8 cellular contexts compared by ENCODE assay signal in genomic region chr1:13699936-13700520, GRCh38. TPM values are rescaled to one million over a fixed set of nuclear protein-coding genes. Genes with fewer than 3 reads are reported as not detected.
DNase-seq lines count a peak whose midpoint lies in the region; ATAC-seq and TF ChIP-seq lines count a peak whose summit lies in the region.

Gene PRDM2 (plus strand): TSS chr1:13700188. CDS start chr1:13715606, 15,418 bp downstream.

- peaks cover 0 to 10% (median 0%) of the 10 kb centered on the region in 11 donors for H3K9me3 ChIP-seq in heart right ventricle
- no peaks in the 10 kb centered on the region for H3K9me3 ChIP-seq in psoas muscle
- H3K9me3 ChIP-seq in uterus = no peaks in the 10 kb centered on the region

- 1% methylated on average over 31 to 87 of the region's 87 CpGs for WGBS in heart right ventricle, 2 donors
- 0 to 1% (median 1%) methylated on average over 30 to 87 of the region's 87 CpGs for WGBS in psoas muscle, 3 donors

- H3K36me3 ChIP-seq in heart right ventricle (no peaks in the 10 kb centered on the region), psoas muscle (ENCODE audit: insufficient read depth in 1 of 2, low read depth in 1 of 2) (no peaks in the 10 kb centered on the region), uterus (no peaks in the 10 kb centered on the region)

- H3K4me1 ChIP-seq in heart right ventricle (peaks cover 0 to 30% (median 6%) of the 10 kb centered on the region in 9 donors), psoas muscle (peaks cover 7% of the 10 kb centered on the region), uterus (no peaks in the 10 kb centered on the region)

- H3K27ac ChIP-seq in heart right ventricle (peak within 1 kb of the TSS; percentile 65 to 96 (median 90)), psoas muscle (peak within 1 kb of the TSS; percentile 84), uterus (peak within 1 kb of the TSS; percentile 92 to 94)

- H3K27me3 ChIP-seq in heart right ventricle (peaks cover 0 to 19% (median 4%) of the 10 kb centered on the region in 7 donors), psoas muscle (ENCODE audit: insufficient read depth in 3 of 3, low read length in 2 of 3) (peaks cover 0 to 6% (median 0%) of the 10 kb centered on the region in 3 donors), uterus (no peaks in the 10 kb centered on the region)

- DNase-seq in 8988T (peak; percentile 21), heart right ventricle (peak; percentile 44 to 61), psoas muscle (peak; percentile 60 to 72), uterus (peak; percentile 28 to 45)
- DNase-seq in activated naive CD8-positive, alpha-beta T cell treated with anti-CD3 and anti-CD28 coated beads, Interleukin-2, amount 50 U/mL, for 16 hours (ENCODE audit: low read depth, low spot score) = peak; percentile 27

- intact Hi-C loops in heart right ventricle (cut with DNase I) = loop anchor here in 3 of 10 donors (2.0 to 10.0 kb wide), 2 partner anchors 49 to 55 kb away; no protein-coding TSS in a partner anchor
- intact Hi-C loops in psoas muscle (cut with DNase I) = loop anchor here in 1 of 2 donors (5.0 kb wide), 1 partner anchor 47 kb away; no protein-coding TSS in a partner anchor
- intact Hi-C loops in uterus (cut with DNase I; ENCODE audit: low total_unique reads) = no loop called here

- TF ChIP-seq POLR2A in uterus (IDR thresholded peaks at IDR 0.05) = peak in 1 of 2 donors; percentile 37

- no peak for TF ChIP-seq CTCF in heart right ventricle (IDR thresholded peaks at IDR 0.05)
- TF ChIP-seq CTCF in psoas muscle (IDR thresholded peaks at IDR 0.05) = no peak
- no peak for TF ChIP-seq CTCF in uterus (IDR thresholded peaks at IDR 0.05)

- H3K4me3 ChIP-seq in heart right ventricle (peak within 1 kb of the TSS; percentile 55 to 88 (median 73)), psoas muscle (peak within 1 kb of the TSS; percentile 79), uterus (peak within 1 kb of the TSS; percentile 79 to 87)

- ATAC-seq in GM18520 (IDR thresholded peaks at IDR 0.05; ENCODE audit: unreplicated experiment) = peak; percentile 31
- peak; percentile 40 for ATAC-seq in HG03139 (IDR thresholded peaks at IDR 0.05; ENCODE audit: unreplicated experiment)
- ATAC-seq in SK-N-SH treated with all-trans-retinoic acid at 6 μM for 48 hours = peak; percentile 84
- ATAC-seq in heart right ventricle = peak; percentile 41 to 87 (median 74)
- ATAC-seq in psoas muscle = peak; percentile 76 to 80 (median 78)

TF ChIP-seq in SK-N-SH treated with all-trans-retinoic acid at 6 μM for 48 hours, 23 proteins besides CTCF, POLR2A, EP300 and RAD21:
- TF ChIP-seq ZNF565 (CRISPR knock-in tag; conservative IDR thresholded peaks at IDR 0.05; ENCODE audit: low read depth) (0 out of 2 replicates have a peak, but pooled peaks have one; percentile 40), ZFP30 (CRISPR knock-in tag; IDR thresholded peaks at IDR 0.05) (no peak)
TF ChIP-seq in SK-N-SH treated with all-trans-retinoic acid at 6 μM for 48 hours: peak in this region for 1.

RNA-seq across cellular contexts. Expression of gene PRDM2, which starts in this region (rescaled TPM):
- total RNA-seq in heart right ventricle = 10 to 100 TPM; 37.5 to 57.3 (median 43.1) TPM
- polyA plus RNA-seq in heart right ventricle = 10 to 100 TPM; 10.3 to 26.3 TPM
- total RNA-seq in psoas muscle = 10 to 100 TPM; 29.4 to 84.3 (median 45.5) TPM
- 10 to 100 TPM; 12.1 to 59.3 (median 24.8) TPM for polyA plus RNA-seq in psoas muscle
- 10 to 100 TPM; 13.1 to 72.8 (median 37.0) TPM for total RNA-seq in uterus

Comparison
In these comparisons a context has a peak if more than half of its experiments do, and no peak if none do; other contexts are left out.
1. Peak in every context shown above with its lines: DNase-seq, ATAC-seq, H3K4me3 ChIP-seq and H3K27ac ChIP-seq.
2. ATAC-seq: peak in every context shown above with its lines; median percentile 84 in SK-N-SH treated with all-trans-retinoic acid at 6 μM for 48 hours; 78 in psoas muscle; 74 in heart right ventricle; 40 in HG03139; 31 in GM18520.